ENCODE assay signal across 9 cellular contexts in the genomic region with DNA sequence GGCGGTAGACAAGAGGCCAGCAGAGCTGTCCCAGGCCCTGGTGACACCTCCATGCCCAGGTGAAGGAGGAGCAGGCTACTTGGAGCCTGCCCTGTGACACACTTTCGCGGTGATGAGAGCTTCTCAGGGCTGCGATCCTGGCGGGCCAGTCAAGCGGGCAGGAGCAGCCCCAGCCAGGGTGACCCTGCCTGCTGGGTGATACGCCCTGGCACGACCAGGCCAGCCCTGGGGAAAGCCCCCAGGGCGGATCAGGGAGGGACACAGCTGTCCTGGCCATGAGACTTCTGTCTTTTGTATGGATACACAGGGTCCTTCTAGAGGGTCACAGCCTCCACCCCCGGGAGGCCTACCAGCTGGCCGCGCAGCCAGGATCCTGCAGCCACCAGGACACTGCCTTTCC. TPM values are rescaled to one million over a fixed set of nuclear protein-coding genes. Genes with fewer than 3 reads are reported as not detected.
DNase-seq lines count a peak whose midpoint lies in the region; ATAC-seq and TF ChIP-seq lines count a peak whose summit lies in the region.
"Had no signal": no experiment of that assay in that cellular context is flagged by ENCODE, and none has a peak within 500 bp of the region (broad histone marks: within the 10 kb centered on the region; RNA-seq: fewer than 3 reads in every experiment).

No MANE protein-coding gene starts in this region.

- H3K27me3 ChIP-seq in heart right ventricle (no peaks in the 10 kb centered on the region), foreskin keratinocyte (no peaks in the 10 kb centered on the region), WERI-Rb-1 (ENCODE audit: insufficient read depth, low read depth, severe bottlenecking) (no peaks in the 10 kb centered on the region)

- CTCF ChIA-PET in activated CD4-positive, alpha-beta memory T cell treated with anti-CD3 and anti-CD28 coated beads for 36 hours (lab: Charles Lee) = interaction anchor here (0.6 to 2.2 kb wide), 4 partner anchors 13 to 318 kb away, joined by 3 to 14 read pairs (median 4); a partner anchor contains a TSS

- WGBS in heart right ventricle, 2 donors = 71 to 84% methylated on average over 12 of the region's 12 CpGs

- H3K27ac ChIP-seq in heart right ventricle (peak overlapping the region in 9 of 10 donors; percentile 39 to 87 (median 68)), skin epidermis (peak overlapping the region in 19 of 21 experiments; percentile 18 to 84 (median 65)), foreskin keratinocyte (no peak overlapping the region), WERI-Rb-1 (no peak overlapping the region)

- DNase-seq in activated CD4-positive, alpha-beta memory T cell treated with anti-CD3 and anti-CD28 coated beads for 36 hours = no peak
- DNase-seq in heart right ventricle = no peak
- DNase-seq in foreskin keratinocyte = no peak
- no peak for DNase-seq in WERI-Rb-1
- DNase-seq: NCI-H446 treated with DMSO at 0.1 percent for 48 hours had no signal

- H3K4me1 Mint-ChIP-seq in activated CD4-positive, alpha-beta memory T cell treated with anti-CD3 and anti-CD28 coated beads for 36 hours (ENCODE audit: low read depth) = peaks cover 50% of the 10 kb centered on the region

- H3K27me3 Mint-ChIP-seq in activated CD4-positive, alpha-beta memory T cell treated with anti-CD3 and anti-CD28 coated beads for 36 hours = no peaks in the 10 kb centered on the region

- no peak overlapping the region for H3K4me3 ChIP-seq in heart right ventricle
- H3K4me3 ChIP-seq in skin epidermis = no peak overlapping the region
- no peak overlapping the region for H3K4me3 ChIP-seq in WERI-Rb-1 (ENCODE audit: low read depth, low read length)

- H3K4me1 ChIP-seq in heart right ventricle = peaks cover 9 to 84% (median 60%) of the 10 kb centered on the region in 9 donors
- no peaks in the 10 kb centered on the region for H3K4me1 ChIP-seq in foreskin keratinocyte

- H3K9me3 ChIP-seq in heart right ventricle = no peaks in the 10 kb centered on the region
- no peaks in the 10 kb centered on the region for H3K9me3 ChIP-seq in WERI-Rb-1 (ENCODE audit: severe bottlenecking)

- intact Hi-C loops in activated CD4-positive, alpha-beta memory T cell treated with anti-CD3 and anti-CD28 coated beads for 36 hours (cut with micrococcal nuclease) = loop anchor here (1.0 kb wide), 2 partner anchors 28 to 66 kb away; no protein-coding TSS in a partner anchor
- intact Hi-C loops in heart right ventricle (cut with DNase I) = no loop called here

- peak overlapping the region; percentile 26 for H3K4me3 Mint-ChIP-seq in activated CD4-positive, alpha-beta memory T cell treated with anti-CD3 and anti-CD28 coated beads for 36 hours

- ATAC-seq in GM19455 (IDR thresholded peaks at IDR 0.05; ENCODE audit: unreplicated experiment) = peak; percentile 38
- ATAC-seq in heart right ventricle = peak in 7 of 8 donors; percentile 20 to 69 (median 54)
- ATAC-seq in foreskin keratinocyte = no peak
- ATAC-seq in GM21576 (IDR thresholded peaks at IDR 0.05; ENCODE audit: unreplicated experiment) = no peak
- ATAC-seq in HG02885 (IDR thresholded peaks at IDR 0.05; ENCODE audit: poor library complexity, unreplicated experiment) = no peak

- POLR2A ChIA-PET in activated CD4-positive, alpha-beta memory T cell treated with anti-CD3 and anti-CD28 coated beads for 36 hours (lab: Charles Lee) = interaction anchor here (0.7 to 1.7 kb wide), 3 partner anchors 11 to 29 kb away, joined by 3 to 7 read pairs (median 5); a partner anchor contains a TSS

- H3K9me3 Mint-ChIP-seq in activated CD4-positive, alpha-beta memory T cell treated with anti-CD3 and anti-CD28 coated beads for 36 hours = no peaks in the 10 kb centered on the region

- H3K36me3 ChIP-seq in heart right ventricle (peaks cover 0 to 14% (median 0%) of the 10 kb centered on the region in 9 donors), WERI-Rb-1 (peaks cover 17% of the 10 kb centered on the region)

- peak overlapping the region; percentile 84 for H3K27ac Mint-ChIP-seq in activated CD4-positive, alpha-beta memory T cell treated with anti-CD3 and anti-CD28 coated beads for 36 hours

- TF ChIP-seq CTCF in heart right ventricle (IDR thresholded peaks at IDR 0.05) (no peak), foreskin keratinocyte (conservative IDR thresholded peaks at IDR 0.05) (no peak), WERI-Rb-1 (IDR thresholded peaks at IDR 0.05; ENCODE audit: low read depth, low read length) (no peak)

- H3K36me3 Mint-ChIP-seq in activated CD4-positive, alpha-beta memory T cell treated with anti-CD3 and anti-CD28 coated beads for 36 hours = peaks cover 10% of the 10 kb centered on the region

RNA-seq across cellular contexts. Expression of a gene that starts 13.1 kb away (rescaled TPM):
- 100 to 1,000 TPM; 171 to 173 TPM for total RNA-seq in activated CD4-positive, alpha-beta memory T cell treated with anti-CD3 and anti-CD28 coated beads for 36 hours
- total RNA-seq in heart right ventricle (100 to 1,000 TPM; 118 to 206 (median 135) TPM), foreskin keratinocyte (96.1 and 96.7 TPM in 2 replicates)
- polyA plus RNA-seq in heart right ventricle (100 to 1,000 TPM in 1 of 2 donors, 10 to 100 TPM in 1; 78.9 to 110 TPM), foreskin keratinocyte (66.5 and 68.6 TPM in 2 replicates)

RNA-seq across cellular contexts. Expression of a gene that starts 29.7 kb away (rescaled TPM):
- 10 to 100 TPM; 43.1 to 47.4 TPM for total RNA-seq in activated CD4-positive, alpha-beta memory T cell treated with anti-CD3 and anti-CD28 coated beads for 36 hours
- total RNA-seq in heart right ventricle = 10 to 100 TPM; 24.3 to 33.1 (median 26.5) TPM
- polyA plus RNA-seq in heart right ventricle = 10 to 100 TPM; 43.6 to 92.3 TPM
- total RNA-seq in foreskin keratinocyte = 30.4 and 35.8 TPM in 2 replicates
- polyA plus RNA-seq in foreskin keratinocyte = 46.4 and 49.4 TPM in 2 replicates

Comparison
In these comparisons a context has a peak if more than half of its experiments do, and no peak if none do; other contexts are left out.
1. ATAC-seq: peak in GM19455 (single experiment) and heart right ventricle (7 of 8); none in foreskin keratinocyte (single experiment), GM21576 (single experiment) and HG02885 (single experiment).
2. H3K27ac ChIP-seq: peak in heart right ventricle (9 of 10) and skin epidermis (19 of 21); none in foreskin keratinocyte (single experiment) and WERI-Rb-1 (single experiment).